32 cellular contexts compared by ENCODE assay signal in the genomic region with DNA sequence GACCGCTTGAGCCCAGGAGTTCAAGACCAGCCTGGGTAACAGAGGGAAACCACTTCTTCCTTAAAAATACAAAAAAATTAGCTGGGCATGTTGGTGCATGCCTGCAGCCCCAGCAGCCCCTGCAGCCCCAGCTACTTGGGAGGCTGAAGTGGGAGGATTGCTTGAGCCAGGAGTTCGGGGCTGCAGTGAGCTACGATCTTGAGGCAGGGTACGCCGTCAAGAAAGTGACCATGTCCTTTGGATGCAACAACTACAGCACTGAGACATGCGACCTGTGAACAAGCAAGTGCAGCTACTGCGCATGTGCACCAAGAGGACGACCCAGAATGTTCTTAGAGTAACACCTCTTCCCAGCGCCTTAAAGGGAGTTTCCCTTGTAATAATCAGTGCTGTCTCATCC.
"Had no signal": no experiment of that assay in that cellular context is flagged by ENCODE, and none has a peak within 500 bp of the region (broad histone marks: within the 10 kb centered on the region; RNA-seq: fewer than 3 reads in every experiment).

No MANE protein-coding gene starts in this region.

- DNase-seq: activated CD4-positive, alpha-beta T cell treated with anti-CD3 and anti-CD28 coated beads, Interleukin-2, amount 10 ng/mL, durations not matched to agents 24 days and 14 days; activated CD4-positive, alpha-beta T cell treated with anti-CD3 and anti-CD28 coated beads, Interleukin-2, amount 50 U/mL, for 4 hours; activated CD8-positive, alpha-beta T cell treated with anti-CD3 and anti-CD28 coated beads, Interleukin-2, amount 10 ng/mL, durations not matched to agents 7 days and 5 days; activated gamma-delta T cell; activated naive CD4-positive, alpha-beta T cell treated with Interleukin-2 at 50 U/mL for 16 hours; activated naive CD8-positive, alpha-beta T cell treated with anti-CD3 and anti-CD28 coated beads, Interleukin-2, amount 10 ng/mL, durations not matched to agents 7 days and 5 days; activated T-cell treated with anti-CD3 and anti-CD28 coated beads, Interleukin-2, amount 50 U/mL, for 48 hours; amygdala; central memory CD4-positive, alpha-beta T cell; MM.1S; MV-4-11; NCI-H1092; NCI-H1417; NCI-H146; NCI-H187; NCI-H2029 treated with DMSO at 0.1 percent for 48 hours; NCI-H2107; NCI-H2171; NCI-H510A; NCI-H526; NCI-H748 treated with DMSO at 0.1 percent for 48 hours; NK-92 treated with Interleukin-12 subunit alpha and Interleukin-12 subunit beta, amount 100 ng/mL, for 24 hours; PC-9; Right ventricle myocardium superior; T1000 had no signal

- H3K9me3 Mint-ChIP-seq: activated CD4-positive, alpha-beta T cell treated with anti-CD3 and anti-CD28 coated beads, Interleukin-2, amount 10 ng/mL, durations not matched to agents 24 days and 14 days; activated naive CD4-positive, alpha-beta T cell treated with anti-CD3 and anti-CD28 coated beads, Interleukin-2, amount 50 U/mL, for 24 hours had no signal

- H3K27me3 ChIP-seq: ascending aorta, breast epithelium had no signal

- H3K36me3 Mint-ChIP-seq: activated naive CD4-positive, alpha-beta T cell treated with anti-CD3 and anti-CD28 coated beads, Interleukin-2, amount 50 U/mL, for 24 hours; activated naive CD8-positive, alpha-beta T cell treated with anti-CD3 and anti-CD28 coated beads, Interleukin-2, amount 10 ng/mL, durations not matched to agents 7 days and 5 days had no signal

- ATAC-seq: activated CD8-positive, alpha-beta T cell treated with anti-CD3 and anti-CD28 coated beads, Interleukin-2, amount 10 ng/mL, durations not matched to agents 7 days and 5 days had no signal

- H3K4me3 Mint-ChIP-seq: activated CD4-positive, alpha-beta T cell treated with anti-CD3 and anti-CD28 coated beads, Interleukin-2, amount 10 ng/mL, durations not matched to agents 24 days and 14 days; activated CD8-positive, alpha-beta T cell treated with anti-CD3 and anti-CD28 coated beads, Interleukin-2, amount 10 ng/mL, durations not matched to agents 7 days and 5 days; activated naive CD4-positive, alpha-beta T cell treated with anti-CD3 and anti-CD28 coated beads, Interleukin-2, amount 50 U/mL, for 24 hours; activated naive CD8-positive, alpha-beta T cell treated with anti-CD3 and anti-CD28 coated beads, Interleukin-2, amount 10 ng/mL, durations not matched to agents 7 days and 5 days had no signal

- H3K9ac ChIP-seq: KMS-11 had no signal

- H2AFZ ChIP-seq: PC-9 had no signal

- H3K27ac Mint-ChIP-seq: activated CD4-positive, alpha-beta T cell treated with anti-CD3 and anti-CD28 coated beads, Interleukin-2, amount 10 ng/mL, durations not matched to agents 24 days and 14 days; activated CD8-positive, alpha-beta T cell treated with anti-CD3 and anti-CD28 coated beads, Interleukin-2, amount 10 ng/mL, durations not matched to agents 7 days and 5 days; activated naive CD4-positive, alpha-beta T cell treated with anti-CD3 and anti-CD28 coated beads, Interleukin-2, amount 50 U/mL, for 24 hours; activated naive CD8-positive, alpha-beta T cell treated with anti-CD3 and anti-CD28 coated beads, Interleukin-2, amount 10 ng/mL, durations not matched to agents 7 days and 5 days had no signal

- H3K4me2 ChIP-seq: KMS-11, PC-9 had no signal

- H3K4me1 ChIP-seq: ascending aorta, breast epithelium had no signal

- H3K36me3 ChIP-seq: ascending aorta, breast epithelium had no signal

- H3K27ac ChIP-seq: ascending aorta, breast epithelium, KMS-11, PC-9, RWPE1 had no signal

- H3K27me3 Mint-ChIP-seq: activated CD4-positive, alpha-beta T cell treated with anti-CD3 and anti-CD28 coated beads, Interleukin-2, amount 10 ng/mL, durations not matched to agents 24 days and 14 days; activated naive CD4-positive, alpha-beta T cell treated with anti-CD3 and anti-CD28 coated beads, Interleukin-2, amount 50 U/mL, for 24 hours; activated naive CD8-positive, alpha-beta T cell treated with anti-CD3 and anti-CD28 coated beads, Interleukin-2, amount 10 ng/mL, durations not matched to agents 7 days and 5 days had no signal

- H3K4me3 ChIP-seq: ascending aorta, breast epithelium, PC-9 had no signal

- FAIRE-seq: RCC 7860, TTC549 had no signal

- H3K4me1 Mint-ChIP-seq: activated CD4-positive, alpha-beta T cell treated with anti-CD3 and anti-CD28 coated beads, Interleukin-2, amount 10 ng/mL, durations not matched to agents 24 days and 14 days; activated naive CD4-positive, alpha-beta T cell treated with anti-CD3 and anti-CD28 coated beads, Interleukin-2, amount 50 U/mL, for 24 hours; activated naive CD8-positive, alpha-beta T cell treated with anti-CD3 and anti-CD28 coated beads, Interleukin-2, amount 10 ng/mL, durations not matched to agents 7 days and 5 days had no signal
